ENCODE assay signal across 22 cellular contexts in the genomic region with DNA sequence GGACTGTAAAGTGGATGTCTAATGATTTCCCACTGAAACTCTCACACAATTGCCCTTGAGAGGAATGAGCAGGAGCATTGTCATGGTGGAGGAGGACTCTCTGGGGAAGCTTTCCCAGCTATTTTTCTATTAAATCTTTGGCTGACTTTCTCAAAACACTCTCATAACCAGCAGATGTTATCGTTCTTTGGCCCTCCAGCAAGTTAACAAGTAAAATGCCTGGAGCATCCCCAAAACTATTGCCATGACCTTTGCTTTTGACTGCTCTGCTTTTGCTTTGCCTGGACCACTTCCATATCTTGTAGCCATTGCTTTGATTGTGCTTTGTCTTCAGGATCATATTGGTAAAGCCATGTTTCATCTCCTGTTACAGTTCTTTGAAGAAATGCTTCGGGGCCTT.
DNase-seq lines count a peak whose midpoint lies in the region; ATAC-seq and TF ChIP-seq lines count a peak whose summit lies in the region.
"Had no signal": no experiment of that assay in that cellular context is flagged by ENCODE, and none has a peak within 500 bp of the region (broad histone marks: within the 10 kb centered on the region; RNA-seq: fewer than 3 reads in every experiment).

No MANE protein-coding gene starts in this region.

- intact Hi-C loops in testis (cut with DNase I; ENCODE audit: low total_unique reads), result no loop called here

- peak overlapping the region; percentile 73 to 98 (median 91) for H3K27ac Mint-ChIP-seq in nephron
- H3K27ac Mint-ChIP-seq: activated CD8-positive, alpha-beta T cell treated with anti-CD3 and anti-CD28 coated beads for 36 hours; CD4-positive, CD25-positive, alpha-beta regulatory T cell; memory B cell; stimulated activated naive B cell treated with anti-CD40 and anti-IgM and Interleukin-4, amounts not matched to agents 10 μg/mL and 1 μg/mL and 100 μg/mL, for 72 hours had no signal

- peak; percentile 95 for DNase-seq in EH (ENCODE audit: low read depth)
- DNase-seq in RPMI7951 (ENCODE audit: low read depth), result peak; percentile 2
- DNase-seq in fibroblast of peridontal ligament (ENCODE audit: extremely low read depth), result peak; percentile 97
- DNase-seq in anterior cingulate cortex (lab: John Stamatoyannopoulos, UW), result no peak
- DNase-seq in testis, result no peak
- DNase-seq: activated CD8-positive, alpha-beta T cell treated with anti-CD3 and anti-CD28 coated beads for 36 hours; activated T-cell treated with anti-CD3 and anti-CD28 coated beads, Interleukin-2, amount 50 U/mL, for 1 hour; CD4-positive, CD25-positive, alpha-beta regulatory T cell; DMS153; erythroblast; Kasumi-1; naive B cell; NCI-H1105; NCI-H2081 treated with DMSO at 0.1 percent for 48 hours; NCI-H510A treated with DMSO at 0.1 percent for 48 hours; SK-N-SH; stimulated activated naive B cell treated with anti-CD40 and anti-IgM and Interleukin-4, amounts not matched to agents 10 μg/mL and 1 μg/mL and 100 μg/mL, for 72 hours had no signal

- H3K4me3 Mint-ChIP-seq in nephron, result peak overlapping the region in 1 of 3 experiments; percentile 1
- H3K4me3 Mint-ChIP-seq: activated CD8-positive, alpha-beta T cell treated with anti-CD3 and anti-CD28 coated beads for 36 hours; CD4-positive, CD25-positive, alpha-beta regulatory T cell; memory B cell; naive B cell; stimulated activated naive B cell treated with anti-CD40 and anti-IgM and Interleukin-4, amounts not matched to agents 10 μg/mL and 1 μg/mL and 100 μg/mL, for 72 hours had no signal

- H3K36me3 Mint-ChIP-seq in nephron (ENCODE audit: low read depth), result no peaks in the 10 kb centered on the region
- H3K36me3 Mint-ChIP-seq: CD4-positive, CD25-positive, alpha-beta regulatory T cell; memory B cell; naive B cell; stimulated activated naive B cell treated with anti-CD40 and anti-IgM and Interleukin-4, amounts not matched to agents 10 μg/mL and 1 μg/mL and 100 μg/mL, for 72 hours had no signal

- peaks cover 49% of the 10 kb centered on the region for H3K4me1 Mint-ChIP-seq in nephron
- H3K4me1 Mint-ChIP-seq: CD4-positive, CD25-positive, alpha-beta regulatory T cell; memory B cell; naive B cell; stimulated activated naive B cell treated with anti-CD40 and anti-IgM and Interleukin-4, amounts not matched to agents 10 μg/mL and 1 μg/mL and 100 μg/mL, for 72 hours had no signal

- no peaks in the 10 kb centered on the region for H3K36me3 ChIP-seq in testis (ENCODE audit: low read depth, missing control alignments)

- no peaks in the 10 kb centered on the region for H3K9me3 Mint-ChIP-seq in nephron
- H3K9me3 Mint-ChIP-seq: activated CD8-positive, alpha-beta T cell treated with anti-CD3 and anti-CD28 coated beads for 36 hours; memory B cell; naive B cell; stimulated activated naive B cell treated with anti-CD40 and anti-IgM and Interleukin-4, amounts not matched to agents 10 μg/mL and 1 μg/mL and 100 μg/mL, for 72 hours had no signal

- H3K27me3 ChIP-seq in testis, result no peaks in the 10 kb centered on the region
- H3K27me3 ChIP-seq: hepatocyte had no signal

- no peak overlapping the region for H3K4me3 ChIP-seq in testis
- H3K4me3 ChIP-seq: hepatocyte had no signal

- TF ChIP-seq CTCF in nephron (IDR thresholded peaks at IDR 0.05; ENCODE audit: unreplicated experiment in 3 of 3) (no peak), testis (IDR thresholded peaks at IDR 0.05) (no peak)

- no peaks in the 10 kb centered on the region for H3K27me3 Mint-ChIP-seq in nephron (ENCODE audit: low read depth)

- no peaks in the 10 kb centered on the region for H3K9me3 ChIP-seq in testis
- H3K9me3 ChIP-seq: SK-N-SH had no signal

- ATAC-seq in HG03354 (IDR thresholded peaks at IDR 0.05; ENCODE audit: poor library complexity, severe bottlenecking, unreplicated experiment) (no peak), HG03460 (IDR thresholded peaks at IDR 0.05; ENCODE audit: unreplicated experiment) (no peak)
- ATAC-seq: activated CD8-positive, alpha-beta T cell treated with anti-CD3 and anti-CD28 coated beads for 36 hours; stimulated activated naive B cell treated with anti-CD40 and anti-IgM and Interleukin-4, amounts not matched to agents 10 μg/mL and 1 μg/mL and 100 μg/mL, for 72 hours had no signal

- WGBS in testis, 2 donors, result 47% methylated on average over 2 of the region's 2 CpGs

- no peaks in the 10 kb centered on the region for H3K4me1 ChIP-seq in testis

- TF ChIP-seq POLR2A in testis (IDR thresholded peaks at IDR 0.05), result no peak

- no peak overlapping the region for H3K27ac ChIP-seq in testis
- H3K27ac ChIP-seq: hepatocyte had no signal

Comparison
In these comparisons a context has a peak if more than half of its experiments do, and no peak if none do; other contexts are left out.
1. DNase-seq: peak in EH (single experiment), RPMI7951 (single experiment) and fibroblast of peridontal ligament (single experiment); none in anterior cingulate cortex (0 of 58) and testis (single experiment).